Comparison of ENCODE assay signal across 10 cellular contexts in the genomic region with DNA sequence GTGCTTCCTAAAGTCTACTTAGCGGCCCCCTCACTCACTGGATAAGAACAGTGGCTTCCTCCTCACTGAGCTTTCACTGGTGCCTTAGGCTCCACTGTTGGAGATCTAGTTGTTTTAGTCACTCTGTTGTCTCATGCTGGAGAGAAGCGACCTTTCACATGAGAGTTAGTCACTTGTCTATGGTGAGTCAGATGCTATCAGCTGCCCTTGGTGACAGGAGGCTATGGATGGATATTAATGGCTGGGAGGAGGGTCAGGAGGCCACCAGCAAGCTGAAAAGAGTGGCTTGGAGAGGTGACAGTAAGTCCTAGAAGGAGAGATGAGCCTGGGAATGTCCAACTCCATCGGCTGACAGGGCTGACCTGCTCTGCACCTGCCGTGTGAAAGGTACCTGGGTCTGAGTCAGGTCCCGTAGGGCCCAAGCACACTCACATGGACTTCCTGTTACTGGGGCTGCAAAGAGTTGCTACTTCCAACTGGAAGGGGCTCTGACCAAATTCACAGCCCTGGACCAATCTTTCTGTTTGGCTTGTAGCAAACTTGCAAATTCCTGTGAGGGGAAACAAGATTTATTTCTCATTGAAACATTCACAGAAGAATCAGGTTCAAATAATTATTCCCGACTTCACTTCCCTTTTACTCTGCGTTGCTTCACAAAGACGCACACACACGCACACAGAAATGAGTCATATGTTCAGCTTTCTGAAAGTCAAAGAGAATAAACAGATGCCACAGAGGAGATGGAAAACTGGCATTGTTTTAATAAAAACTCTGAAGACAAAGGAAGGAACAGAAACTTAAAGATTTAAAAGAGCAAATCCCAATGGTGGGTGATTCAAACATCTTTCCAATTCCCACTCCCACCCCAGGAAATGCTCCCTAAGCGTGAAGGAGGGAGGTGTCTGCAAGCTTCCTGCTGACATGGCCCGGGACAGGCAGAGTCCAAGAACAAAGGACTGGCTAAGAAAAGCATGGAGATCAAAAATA.
DNase-seq lines count a peak whose midpoint lies in the region; ATAC-seq, FAIRE-seq and TF ChIP-seq lines count a peak whose summit lies in the region.
"Had no signal": no experiment of that assay in that cellular context is flagged by ENCODE, and none has a peak within 500 bp of the region (broad histone marks: within the 10 kb centered on the region; RNA-seq: fewer than 3 reads in every experiment).

No MANE protein-coding gene starts in this region.

- FAIRE-seq in H54 (lab: Jason Lieb, UNC), result peak; percentile 62

- intact Hi-C loops in ovary (cut with DNase I), result no loop called here

- H3K4me1 ChIP-seq in SJSA1 (replicated peaks), result peaks cover 25% of the 10 kb centered on the region
- H3K4me1 ChIP-seq in smooth muscle cell (ENCODE audit: low read depth), result no peaks in the 10 kb centered on the region
- no peaks in the 10 kb centered on the region for H3K4me1 ChIP-seq in ovary (ENCODE audit: insufficient read depth)

- no peaks in the 10 kb centered on the region for H3K36me3 ChIP-seq in SJSA1
- H3K36me3 ChIP-seq in smooth muscle cell (ENCODE audit: low read depth), result no peaks in the 10 kb centered on the region
- no peaks in the 10 kb centered on the region for H3K36me3 ChIP-seq in ovary
- H3K36me3 ChIP-seq: Peyer's patch had no signal

- DNase-seq in H54 (ENCODE audit: insufficient read length, low spot score) (peak; percentile 85), SJSA1 (ENCODE audit: low read depth in 1 of 2, low spot score in 2 of 2) (peak in 1 of 2 experiments; percentile 78), fibroblast of the conjunctiva (ENCODE audit: low read depth) (peak; percentile 53), smooth muscle cell (lab: John Stamatoyannopoulos, UW; ENCODE audit: unreplicated experiment) (no peak), ovary (no peak), cerebellum (ENCODE audit: low spot score) (no peak)
- DNase-seq: Peyer's patch; stimulated activated naive CD4-positive, alpha-beta T cell treated with Interleukin-2 at 50 U/mL for 16 hours had no signal

- no peaks in the 10 kb centered on the region for H3F3A ChIP-seq in smooth muscle cell (ENCODE audit: low read depth)

- H3K9me3 ChIP-seq in SJSA1 (replicated peaks), result no peaks in the 10 kb centered on the region
- H3K9me3 ChIP-seq in smooth muscle cell (replicated peaks; ENCODE audit: low read depth), result no peaks in the 10 kb centered on the region
- no peaks in the 10 kb centered on the region for H3K9me3 ChIP-seq in ovary
- H3K9me3 ChIP-seq: Peyer's patch had no signal

- H3K4me2 ChIP-seq in smooth muscle cell, result no peak overlapping the region

- peak overlapping the region; percentile 35 for H2AFZ ChIP-seq in smooth muscle cell (ENCODE audit: low read depth)

- H3K4me3 ChIP-seq in SJSA1 (no peak overlapping the region), smooth muscle cell (no peak overlapping the region), ovary (no peak overlapping the region)
- H3K4me3 ChIP-seq: Peyer's patch had no signal

- H3K9ac ChIP-seq in smooth muscle cell (ENCODE audit: low read depth), result peak overlapping the region; percentile 48

- TF ChIP-seq EP300 in ovary (IDR thresholded peaks at IDR 0.05), result no peak

- TF ChIP-seq CTCF in smooth muscle cell (IDR thresholded peaks at IDR 0.05; ENCODE audit: borderline replicate concordance, insufficient read depth, poor library complexity, severe bottlenecking) (no peak), ovary (IDR thresholded peaks at IDR 0.05) (no peak)

- 48% methylated on average over 11 of the region's 11 CpGs for WGBS in smooth muscle cell (ENCODE audit: low lambda C conversion rate)
- WGBS in ovary, 3 donors, result 63 to 82% (median 71%) methylated on average over 11 of the region's 11 CpGs

- H3K27ac ChIP-seq in SJSA1 (peak overlapping the region; percentile 84), smooth muscle cell (ENCODE audit: low read depth) (peak overlapping the region; percentile 75), ovary (no peak overlapping the region)

- no peaks in the 10 kb centered on the region for H4K20me1 ChIP-seq in smooth muscle cell (ENCODE audit: low read depth)

- ATAC-seq in GM18909 (IDR thresholded peaks at IDR 0.05; ENCODE audit: poor library complexity, unreplicated experiment), result no peak
- no peak for ATAC-seq in GM21576 (IDR thresholded peaks at IDR 0.05; ENCODE audit: unreplicated experiment)

- H3K79me2 ChIP-seq in smooth muscle cell (ENCODE audit: low read depth), result no peaks in the 10 kb centered on the region

- H3K27me3 ChIP-seq in SJSA1 (replicated peaks) (no peaks in the 10 kb centered on the region), smooth muscle cell (ENCODE audit: low read depth) (peaks cover 4% of the 10 kb centered on the region), ovary (no peaks in the 10 kb centered on the region)
- H3K27me3 ChIP-seq: Peyer's patch had no signal

- no peak for TF ChIP-seq POLR2A in H54 (IDR thresholded peaks at IDR 0.05; ENCODE audit: low read depth, low read length)
- no peak for TF ChIP-seq POLR2A in ovary (IDR thresholded peaks at IDR 0.05)

Comparison
In these comparisons a context has a peak if more than half of its experiments do, and no peak if none do; other contexts are left out.
1. DNase-seq: peak in H54 (single experiment) and fibroblast of the conjunctiva (single experiment); none in smooth muscle cell (single experiment), ovary (0 of 5) and cerebellum (single experiment).
2. H3K27ac ChIP-seq: peak in SJSA1 (single experiment) and smooth muscle cell (single experiment); none in ovary (0 of 2).